ENCODE assay signal across 13 cellular contexts in the genomic region with DNA sequence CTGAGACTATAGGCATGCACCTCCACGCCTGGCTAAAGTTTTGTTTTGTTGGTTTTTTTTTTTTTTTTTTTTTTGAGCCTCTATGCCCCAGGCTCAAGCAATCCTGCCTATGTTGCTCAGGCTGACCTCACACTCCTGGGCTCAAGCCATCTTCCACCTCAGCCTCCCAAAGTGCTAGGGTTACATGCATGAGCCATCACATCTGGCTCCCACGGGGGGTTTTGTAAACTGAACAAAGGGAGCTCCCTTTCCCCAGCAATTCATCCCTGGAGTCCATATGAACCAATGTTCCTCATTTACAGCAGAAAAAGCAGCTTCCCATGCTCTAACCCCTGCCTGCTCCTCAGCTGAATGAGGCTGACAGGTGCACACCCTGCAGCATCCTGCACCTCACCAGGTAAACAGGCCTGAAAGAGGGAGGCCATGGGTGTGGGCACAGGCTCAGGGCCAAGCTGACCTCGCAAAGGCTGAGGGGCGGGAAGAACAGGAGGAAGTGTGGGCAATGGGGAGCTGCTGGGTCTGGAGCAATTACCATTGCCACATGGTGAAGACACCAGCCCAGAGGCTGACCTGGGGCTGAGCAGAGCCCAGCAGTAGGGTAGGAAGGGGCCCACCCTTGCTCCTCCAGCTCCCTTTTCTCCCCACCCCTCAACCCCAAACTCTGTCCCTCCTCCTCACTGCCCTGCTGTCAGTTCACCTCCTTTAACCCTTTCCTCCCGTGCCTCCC. TPM values are rescaled to one million over a fixed set of nuclear protein-coding genes. Genes with fewer than 3 reads are reported as not detected.
DNase-seq lines count a peak whose midpoint lies in the region; ATAC-seq, FAIRE-seq and TF ChIP-seq lines count a peak whose summit lies in the region.
"Had no signal": no experiment of that assay in that cellular context is flagged by ENCODE, and none has a peak within 500 bp of the region (broad histone marks: within the 10 kb centered on the region; RNA-seq: fewer than 3 reads in every experiment).

No MANE protein-coding gene starts in this region.

- H3K27ac ChIP-seq in astrocyte (ENCODE audit: low read depth, low read length): no peak overlapping the region
- H3K27ac ChIP-seq: cardiac muscle cell had no signal

- no peak for TF ChIP-seq CTCF in astrocyte (IDR thresholded peaks at IDR 0.05; ENCODE audit: insufficient read depth, low read depth, low read length)
- no peak for TF ChIP-seq CTCF in mucosa of descending colon (IDR thresholded peaks at IDR 0.05)

- H3K27me3 Mint-ChIP-seq in astrocyte (ENCODE audit: low read depth, unreplicated experiment): peaks cover 3% of the 10 kb centered on the region
- H3K27me3 Mint-ChIP-seq: stimulated activated naive CD8-positive, alpha-beta T cell treated with anti-CD3 and anti-CD28 coated beads, Interleukin-15, amount 100 ng/mL, for 72 hours had no signal

- H3K4me1 ChIP-seq in astrocyte (ENCODE audit: insufficient read depth, low read length) (peaks cover 3% of the 10 kb centered on the region), mucosa of descending colon (ENCODE audit: low read depth) (no peaks in the 10 kb centered on the region)

- no peaks in the 10 kb centered on the region for H3K79me2 ChIP-seq in astrocyte (ENCODE audit: insufficient read depth, low read length)

- H3K36me3 Mint-ChIP-seq in astrocyte (ENCODE audit: low read depth, unreplicated experiment): no peaks in the 10 kb centered on the region

- H3K27ac Mint-ChIP-seq in astrocyte (ENCODE audit: unreplicated experiment): no peak overlapping the region
- H3K27ac Mint-ChIP-seq: stimulated activated naive CD8-positive, alpha-beta T cell treated with anti-CD3 and anti-CD28 coated beads, Interleukin-15, amount 100 ng/mL, for 72 hours had no signal

- ATAC-seq in mucosa of descending colon (peak; percentile 68), GM18870 (IDR thresholded peaks at IDR 0.05; ENCODE audit: unreplicated experiment) (no peak), HG03139 (IDR thresholded peaks at IDR 0.05; ENCODE audit: unreplicated experiment) (no peak)
- ATAC-seq: left ventricle myocardium superior; stimulated activated naive CD8-positive, alpha-beta T cell treated with anti-CD3 and anti-CD28 coated beads, Interleukin-15, amount 100 ng/mL, for 72 hours had no signal

- DNase-seq in Daoy (ENCODE audit: low read depth): peak; percentile 91
- DNase-seq in LHCN-M2 (ENCODE audit: low read depth): peak; percentile 74
- peak; percentile 47 for DNase-seq in astrocyte (ENCODE audit: low read depth)
- peak; percentile 12 to 50 (median 35) for DNase-seq in mucosa of descending colon
- no peak for DNase-seq in NCI-H1694 (lab: John Stamatoyannopoulos, UW)
- no peak for DNase-seq in NCI-H2227 treated with DMSO at 0.1 percent for 48 hours (lab: John Stamatoyannopoulos, UW)
- DNase-seq: activated T-cell treated with anti-CD3 and anti-CD28 coated beads, Interleukin-2, amount 50 U/mL, for 1 hour; foreskin melanocyte; left ventricle myocardium superior; stimulated activated naive CD8-positive, alpha-beta T cell treated with anti-CD3 and anti-CD28 coated beads, Interleukin-15, amount 100 ng/mL, for 72 hours had no signal

- H3K4me3 ChIP-seq in astrocyte (ENCODE audit: insufficient read depth, low read depth, low read length) (no peak overlapping the region), mucosa of descending colon (no peak overlapping the region)
- H3K4me3 ChIP-seq: cardiac muscle cell had no signal

- no peak overlapping the region for H3K9ac ChIP-seq in astrocyte (ENCODE audit: low read length)

- no peak overlapping the region for H3K4me3 Mint-ChIP-seq in astrocyte (ENCODE audit: unreplicated experiment)
- H3K4me3 Mint-ChIP-seq: stimulated activated naive CD8-positive, alpha-beta T cell treated with anti-CD3 and anti-CD28 coated beads, Interleukin-15, amount 100 ng/mL, for 72 hours had no signal

- no peaks in the 10 kb centered on the region for H3K4me1 Mint-ChIP-seq in astrocyte (ENCODE audit: low read depth, unreplicated experiment)
- H3K4me1 Mint-ChIP-seq: stimulated activated naive CD8-positive, alpha-beta T cell treated with anti-CD3 and anti-CD28 coated beads, Interleukin-15, amount 100 ng/mL, for 72 hours had no signal

- H4K20me1 ChIP-seq in astrocyte (ENCODE audit: insufficient read depth, low read length): no peaks in the 10 kb centered on the region

- H3K9me3 ChIP-seq in astrocyte (ENCODE audit: insufficient read depth, low read depth, low read length): no peaks in the 10 kb centered on the region
- no peaks in the 10 kb centered on the region for H3K9me3 ChIP-seq in mucosa of descending colon

- H2AFZ ChIP-seq in astrocyte (ENCODE audit: low read depth, low read length): no peak overlapping the region

- no peaks in the 10 kb centered on the region for H3K27me3 ChIP-seq in astrocyte (ENCODE audit: insufficient read depth, low read length)
- H3K27me3 ChIP-seq: cardiac muscle cell had no signal

- H3K4me2 ChIP-seq in astrocyte (ENCODE audit: low read length): no peak overlapping the region

- H3K36me3 ChIP-seq in astrocyte (ENCODE audit: insufficient read depth, low read length) (no peaks in the 10 kb centered on the region), mucosa of descending colon (ENCODE audit: low read depth) (no peaks in the 10 kb centered on the region)
- H3K36me3 ChIP-seq: cardiac muscle cell had no signal

- FAIRE-seq in astrocyte (lab: Jason Lieb, UNC): no peak

- peaks cover 3% of the 10 kb centered on the region for H3K9me3 Mint-ChIP-seq in astrocyte (ENCODE audit: unreplicated experiment)
- H3K9me3 Mint-ChIP-seq: stimulated activated naive CD8-positive, alpha-beta T cell treated with anti-CD3 and anti-CD28 coated beads, Interleukin-15, amount 100 ng/mL, for 72 hours had no signal

- intact Hi-C loops in mucosa of descending colon (cut with DNase I, micrococcal nuclease): no loop called here

RNA-seq across cellular contexts. Expression of a gene that starts 58.2 kb away (rescaled TPM):
- 88.6 and 91.9 TPM in 2 replicates for total RNA-seq in Daoy (2014; rRNA removed; shearing (Covaris generic))
- total RNA-seq in LHCN-M2 (2014; rRNA removed) (53.3 and 87.0 TPM in 2 replicates), astrocyte (49.4 and 54.6 TPM in 2 replicates), mucosa of descending colon (10 to 100 TPM; 29.3 to 40.7 (median 38.2) TPM)
- 122 TPM for polyA plus RNA-seq in LHCN-M2 (2012)

Comparison
In these comparisons a context has a peak if more than half of its experiments do, and no peak if none do; other contexts are left out.
1. DNase-seq: peak in Daoy (single experiment), LHCN-M2 (single experiment), astrocyte (single experiment) and mucosa of descending colon (3 of 3); none in NCI-H1694 (single experiment) and NCI-H2227 treated with DMSO at 0.1 percent for 48 hours (single experiment).